8 cellular contexts compared by ENCODE assay signal in the genomic region with DNA sequence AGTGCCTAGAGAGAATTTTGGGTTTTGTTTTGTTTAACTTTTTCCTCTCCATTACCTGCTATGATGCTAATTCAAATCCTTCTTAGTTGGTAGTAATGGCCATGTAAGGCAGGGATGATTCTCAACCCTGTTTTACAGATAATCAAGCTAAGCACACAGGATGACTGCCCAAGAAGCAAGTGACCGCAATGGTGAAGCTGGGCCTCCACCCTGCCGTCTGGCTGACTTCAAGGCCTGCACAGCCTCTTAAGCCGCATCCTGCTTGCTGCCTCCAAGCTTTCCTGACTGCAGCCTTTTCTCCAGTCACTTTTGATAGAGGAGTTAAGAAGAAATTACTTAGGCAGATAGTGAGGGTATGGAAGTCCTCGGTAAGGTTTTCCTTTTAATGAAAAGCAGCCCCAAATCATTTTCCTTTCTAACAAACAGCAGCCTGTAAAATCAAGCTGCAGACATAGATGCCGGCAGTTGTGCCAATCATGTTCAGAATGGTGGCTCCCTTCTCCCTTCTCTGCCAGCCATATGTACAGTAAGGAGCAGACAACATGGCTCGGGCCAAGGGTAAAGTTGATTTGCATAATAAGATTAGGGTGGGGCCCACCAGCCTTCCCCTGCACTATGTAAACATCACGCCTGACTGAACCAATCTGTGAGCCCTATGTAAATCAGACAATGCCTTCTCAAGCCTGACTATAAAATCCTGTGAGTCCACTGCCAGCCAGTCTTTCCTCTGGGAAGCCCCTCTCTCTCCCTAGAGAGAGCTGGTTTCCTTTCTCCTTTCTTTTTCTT. TPM values are rescaled to one million over a fixed set of nuclear protein-coding genes. Genes with fewer than 3 reads are reported as not detected.
A peak's percentile ranks its signal among the peaks of the same experiment; 100 is the strongest.
DNase-seq lines count a peak whose midpoint lies in the region; ATAC-seq lines count a peak whose summit lies in the region.

No MANE protein-coding gene starts in this region.

- H3K36me3 ChIP-seq in adipocyte (ENCODE audit: control insufficient read depth, insufficient read depth, low read length, severe bottlenecking) (no peaks in the 10 kb centered on the region), neuronal stem cell (replicated peaks in 1 of 2; ENCODE audit: control insufficient read depth in 2 of 2, insufficient read depth in 2 of 2, low read length in 2 of 2) (no peaks in the 10 kb centered on the region)

- no peak overlapping the region for H3K9ac ChIP-seq in adipocyte (ENCODE audit: low read length)
- H3K9ac ChIP-seq in neuronal stem cell (ENCODE audit: low read depth, low read length, poor library complexity), result no peak overlapping the region

- H4K8ac ChIP-seq in neuronal stem cell (ENCODE audit: low read depth, low read length), result no peak overlapping the region

- H3K4me1 ChIP-seq in adipocyte (ENCODE audit: control insufficient read depth, insufficient read depth, low read length) (no peaks in the 10 kb centered on the region), neuronal stem cell (ENCODE audit: control insufficient read depth in 2 of 2, insufficient read depth in 1 of 2, low read depth in 1 of 2, low read length in 2 of 2) (peaks cover 0 to 6% of the 10 kb centered on the region in 2 donors)

- H2AK5ac ChIP-seq in neuronal stem cell (ENCODE audit: low read depth, low read length), result no peak overlapping the region

- H3K4me3 ChIP-seq in adipocyte (ENCODE audit: low read length) (no peak overlapping the region), neuronal stem cell (ENCODE audit: low read length in 2 of 2) (no peak overlapping the region)

- H3K27me3 ChIP-seq in adipocyte (replicated peaks; ENCODE audit: control insufficient read depth, insufficient read depth, low read length) (no peaks in the 10 kb centered on the region), neuronal stem cell (ENCODE audit: control insufficient read depth in 3 of 3, insufficient read depth in 3 of 3, low read depth in 1 of 3, low read length in 3 of 3) (no peaks in the 10 kb centered on the region)

- WGBS in neuronal stem cell (ENCODE audit: extremely low coverage in 2 of 2, insufficient read length in 2 of 2, insufficient replicate concordance in 1 of 2), 2 donors, result no CpG with 5 or more reads among the region's 7 CpGs

- no peak overlapping the region for H2BK5ac ChIP-seq in neuronal stem cell (ENCODE audit: low read length)

- peak overlapping the region; percentile 78 for H2AFZ ChIP-seq in neuronal stem cell (ENCODE audit: low read length)

- H3K14ac ChIP-seq in neuronal stem cell (ENCODE audit: low read length), result no peak overlapping the region

- no peak overlapping the region for H4K91ac ChIP-seq in neuronal stem cell (ENCODE audit: low read depth, low read length, poor library complexity)

- H3K9me3 ChIP-seq in adipocyte (ENCODE audit: control insufficient read depth, low read length), result no peaks in the 10 kb centered on the region
- peaks cover 0 to 4% of the 10 kb centered on the region in 2 donors for H3K9me3 ChIP-seq in neuronal stem cell (replicated peaks in 1 of 2; ENCODE audit: control insufficient read depth in 2 of 2, insufficient read depth in 1 of 2, low read depth in 1 of 2, low read length in 2 of 2)

- H3K27ac ChIP-seq in neuronal stem cell (replicated peaks; ENCODE audit: low read length), result no peak overlapping the region

- no peak overlapping the region for H2BK12ac ChIP-seq in neuronal stem cell (ENCODE audit: low read length)

- no peak overlapping the region for H3K23ac ChIP-seq in neuronal stem cell (ENCODE audit: low read depth, low read length, poor library complexity)

- no peak overlapping the region for H3K4ac ChIP-seq in neuronal stem cell (ENCODE audit: low read length)

- no peak overlapping the region for H3K18ac ChIP-seq in neuronal stem cell (ENCODE audit: low read length)

- DNase-seq in NAMALWA (ENCODE audit: low spot score) (peak; percentile 41), adipocyte (ENCODE audit: low read depth) (peak; percentile 48), neuronal stem cell (ENCODE audit: low spot score) (no peak), SKM-1 (lab: John Stamatoyannopoulos, UW; ENCODE audit: unreplicated experiment) (no peak), iPS-NIHi7 (ENCODE audit: extremely low spot score) (no peak)
- DNase-seq in stimulated activated CD4-positive, alpha-beta T cell treated with anti-CD3 and anti-CD28 coated beads, Interleukin-4, amount 100 ng/mL, for 4 hours, result no peak

- H3K79me1 ChIP-seq in neuronal stem cell (ENCODE audit: low read depth, low read length), result no peaks in the 10 kb centered on the region

- no peak overlapping the region for H2BK15ac ChIP-seq in neuronal stem cell (ENCODE audit: low read length)

- no peak overlapping the region for H3K4me2 ChIP-seq in neuronal stem cell (ENCODE audit: insufficient read depth, low read length, poor library complexity, severe bottlenecking)

- peak; percentile 55 for ATAC-seq in GM21529 (IDR thresholded peaks at IDR 0.05; ENCODE audit: unreplicated experiment)
- ATAC-seq in GM21717 (IDR thresholded peaks at IDR 0.05; ENCODE audit: unreplicated experiment), result no peak

- H2BK120ac ChIP-seq in neuronal stem cell (ENCODE audit: low read depth, low read length), result no peak overlapping the region

RNA-seq across cellular contexts. Expression of a gene that starts 8.8 kb away (rescaled TPM):
- 5.8 TPM for polyA plus RNA-seq in neuronal stem cell (2013, experiment 1 of 2)
- 6.0 TPM for polyA plus RNA-seq in neuronal stem cell (2013, experiment 2 of 2)

Comparison
In these comparisons a context has a peak if more than half of its experiments do, and no peak if none do; other contexts are left out.
1. DNase-seq: peak in NAMALWA (single experiment) and adipocyte (single experiment); none in neuronal stem cell (single experiment), SKM-1 (single experiment), iPS-NIHi7 (single experiment) and stimulated activated CD4-positive, alpha-beta T cell treated with anti-CD3 and anti-CD28 coated beads, Interleukin-4, amount 100 ng/mL, for 4 hours (0 of 2).